ENCODE assay signal across 9 cellular contexts in genomic region chr5:157100140-157100679, GRCh38. TPM values are rescaled to one million over a fixed set of nuclear protein-coding genes. Genes with fewer than 3 reads are reported as not detected.
DNase-seq lines count a peak whose midpoint lies in the region; ATAC-seq and TF ChIP-seq lines count a peak whose summit lies in the region.
"Had no signal": no experiment of that assay in that cellular context is flagged by ENCODE, and none has a peak within 500 bp of the region (broad histone marks: within the 10 kb centered on the region; RNA-seq: fewer than 3 reads in every experiment).

No MANE protein-coding gene starts in this region.

- H3K9me3 Mint-ChIP-seq in endodermal cell = no peaks in the 10 kb centered on the region
- no peaks in the 10 kb centered on the region for H3K9me3 Mint-ChIP-seq in glutamatergic neuron (ENCODE audit: unreplicated experiment)

- no peak for TF ChIP-seq CTCF in Panc1 (IDR thresholded peaks at IDR 0.05)
- no peak for TF ChIP-seq CTCF in endodermal cell (conservative IDR thresholded peaks at IDR 0.05)
- TF ChIP-seq CTCF in WERI-Rb-1 (IDR thresholded peaks at IDR 0.05; ENCODE audit: low read depth, low read length) = no peak
- no peak for TF ChIP-seq CTCF in glutamatergic neuron (IDR thresholded peaks at IDR 0.05; ENCODE audit: partially characterized antibody, unreplicated experiment)

- H3K9me3 ChIP-seq in Panc1 (ENCODE audit: control insufficient read depth, insufficient read depth, low read depth, low read length) (no peaks in the 10 kb centered on the region), endodermal cell (ENCODE audit: control insufficient read depth, low read length) (no peaks in the 10 kb centered on the region), WERI-Rb-1 (ENCODE audit: severe bottlenecking) (no peaks in the 10 kb centered on the region)

- in situ Hi-C loops in Panc1 (cut with HindIII; ENCODE audit: low pct_unique_long_range_greater_than_20kb, low sequenced_read_pairs) = no loop called here

- no peak overlapping the region for H3K9ac ChIP-seq in endodermal cell (ENCODE audit: extremely low read depth, low read length, poor library complexity, severe bottlenecking)

- WGBS in endodermal cell (ENCODE audit: insufficient coverage in 1 of 2, insufficient read length in 1 of 2), 2 experiments = 88 to 95% methylated on average over 1 to 2 of the region's 2 CpGs

- intact Hi-C loops in Panc1 (cut with micrococcal nuclease; ENCODE audit: unreplicated experiment) = no loop called here

- H3K27me3 ChIP-seq in Panc1 (ENCODE audit: control insufficient read depth, insufficient read depth, low read length) (no peaks in the 10 kb centered on the region), endodermal cell (ENCODE audit: control insufficient read depth, insufficient read depth, low read length, poor library complexity, severe bottlenecking) (no peaks in the 10 kb centered on the region), WERI-Rb-1 (ENCODE audit: insufficient read depth, low read depth, severe bottlenecking) (no peaks in the 10 kb centered on the region)

- H3K4me1 ChIP-seq in Panc1 (ENCODE audit: control insufficient read depth, insufficient read depth, low read length) = no peaks in the 10 kb centered on the region
- H3K4me1 ChIP-seq in endodermal cell (ENCODE audit: control insufficient read depth, insufficient read depth, low read length) = no peaks in the 10 kb centered on the region

- H3K27ac Mint-ChIP-seq in endodermal cell (peak overlapping the region; percentile 28), glutamatergic neuron (ENCODE audit: unreplicated experiment) (no peak overlapping the region)

- no peak overlapping the region for H3K4me3 ChIP-seq in Panc1 (ENCODE audit: low read depth in 2 of 2, low read length in 2 of 2)
- no peak overlapping the region for H3K4me3 ChIP-seq in endodermal cell (ENCODE audit: low read length)
- no peak overlapping the region for H3K4me3 ChIP-seq in WERI-Rb-1 (ENCODE audit: low read depth, low read length)

- no peak overlapping the region for H3K4me3 Mint-ChIP-seq in endodermal cell
- H3K4me3 Mint-ChIP-seq in glutamatergic neuron (ENCODE audit: unreplicated experiment) = no peak overlapping the region

- no TSS peak for BruUV-seq in Panc1 (replicated peaks; lab: Mats Ljungman, UMichigan)

- H3K27ac ChIP-seq in Panc1 (ENCODE audit: low read length) (no peak overlapping the region), endodermal cell (ENCODE audit: low read depth, low read length) (no peak overlapping the region), WERI-Rb-1 (no peak overlapping the region)

- H3K36me3 ChIP-seq in Panc1 (ENCODE audit: control insufficient read depth, insufficient read depth, low read length) = no peaks in the 10 kb centered on the region
- no peaks in the 10 kb centered on the region for H3K36me3 ChIP-seq in endodermal cell (ENCODE audit: control insufficient read depth, insufficient read depth, low read length)
- H3K36me3 ChIP-seq in WERI-Rb-1 = no peaks in the 10 kb centered on the region

- POLR2A ChIA-PET in Panc1 (lab: Charles Lee) = no interaction called here

- H3K36me3 Mint-ChIP-seq in endodermal cell (ENCODE audit: low read depth) = no peaks in the 10 kb centered on the region
- no peaks in the 10 kb centered on the region for H3K36me3 Mint-ChIP-seq in glutamatergic neuron (ENCODE audit: unreplicated experiment)

- peak; percentile 47 for DNase-seq in stimulated activated CD4-positive, alpha-beta T cell treated with anti-CD3 and anti-CD28 coated beads, Interleukin-1b, Interleukin-23, amount 100 ng/mL, for 48 hours
- no peak for DNase-seq in stimulated activated CD4-positive, alpha-beta T cell treated with anti-CD3 and anti-CD28 coated beads, Interleukin-4, amount 100 ng/mL, for 4 hours
- DNase-seq in Panc1 (ENCODE audit: low read depth, low spot score) = peak; percentile 18
- no peak for DNase-seq in endodermal cell
- DNase-seq in NCI-H748 (lab: John Stamatoyannopoulos, UW; ENCODE audit: unreplicated experiment) = no peak
- no peak for DNase-seq in WERI-Rb-1
- no peak for DNase-seq in glutamatergic neuron

- no peak for ATAC-seq in Panc1
- no peak for ATAC-seq in GM21529 (IDR thresholded peaks at IDR 0.05; ENCODE audit: unreplicated experiment)

- CTCF ChIA-PET in Panc1 (lab: Charles Lee) = interaction anchor here (0.6 kb wide), 1 partner anchor 618 kb away, joined by 3 read pairs; no protein-coding TSS in a partner anchor

- H3K27me3 Mint-ChIP-seq in endodermal cell (ENCODE audit: insufficient read depth) (no peaks in the 10 kb centered on the region), glutamatergic neuron (ENCODE audit: unreplicated experiment) (peaks cover 2% of the 10 kb centered on the region)

- no peaks in the 10 kb centered on the region for H3K4me1 Mint-ChIP-seq in endodermal cell
- no peaks in the 10 kb centered on the region for H3K4me1 Mint-ChIP-seq in glutamatergic neuron (ENCODE audit: low read depth, unreplicated experiment)

RNA-seq across cellular contexts. Expression of gene HAVCR2, which starts 8.6 kb away (rescaled TPM):
- total RNA-seq in Panc1 (2021; ENCODE audit: unreplicated experiment) = not detected
- 0.12 TPM for polyA plus RNA-seq in Panc1 (2012; ENCODE audit: insufficient read length)
- under 1 TPM; 0.33 to 0.35 TPM for total RNA-seq in endodermal cell
- polyA plus RNA-seq in endodermal cell (2013, experiment 1 of 2) = 0.32 TPM
- polyA plus RNA-seq in endodermal cell (2013, experiment 2 of 2) = 0.58 TPM
- total RNA-seq in glutamatergic neuron (ENCODE audit: unreplicated experiment) = not detected
- total RNA-seq: glomerular endothelial cell had no signal

RNA-seq across cellular contexts. Expression of gene HAVCR1, which starts 41.3 kb away (rescaled TPM):
- total RNA-seq in Panc1 (2021; ENCODE audit: unreplicated experiment) (0.36 TPM), endodermal cell (under 1 TPM; 0.59 to 0.60 TPM), glutamatergic neuron (ENCODE audit: unreplicated experiment) (not detected)
- polyA plus RNA-seq in Panc1 (2012; ENCODE audit: insufficient read length) = 0.39 TPM
- polyA plus RNA-seq in endodermal cell (2013, experiment 1 of 2) = 0.28 TPM
- not detected for polyA plus RNA-seq in endodermal cell (2013, experiment 2 of 2)
- total RNA-seq: glomerular endothelial cell had no signal

RNA-seq across cellular contexts. Expression of gene MED7, which starts 42.5 kb away (rescaled TPM):
- total RNA-seq in Panc1 (2021; ENCODE audit: unreplicated experiment) = 9.9 TPM
- polyA plus RNA-seq in Panc1 (2012; ENCODE audit: insufficient read length) = 6.5 TPM
- total RNA-seq in endodermal cell = 10 to 100 TPM; 14.8 to 19.1 TPM
- 18.5 TPM for polyA plus RNA-seq in endodermal cell (2013, experiment 1 of 2)
- 18.9 TPM for polyA plus RNA-seq in endodermal cell (2013, experiment 2 of 2)
- 13.2 TPM for total RNA-seq in glutamatergic neuron (ENCODE audit: unreplicated experiment)

Comparison
In these comparisons a context has a peak if more than half of its experiments do, and no peak if none do; other contexts are left out.
1. DNase-seq: peak in stimulated activated CD4-positive, alpha-beta T cell treated with anti-CD3 and anti-CD28 coated beads, Interleukin-1b, Interleukin-23, amount 100 ng/mL, for 48 hours (single experiment) and Panc1 (single experiment); none in stimulated activated CD4-positive, alpha-beta T cell treated with anti-CD3 and anti-CD28 coated beads, Interleukin-4, amount 100 ng/mL, for 4 hours (0 of 2), endodermal cell (single experiment), NCI-H748 (single experiment), WERI-Rb-1 (single experiment) and glutamatergic neuron (single experiment).